In genomic region chr3:42013652-42014442, GRCh38 we compare ENCODE assay signal across 8 cellular contexts. TPM values are rescaled to one million over a fixed set of nuclear protein-coding genes. Genes with fewer than 3 reads are reported as not detected.
DNase-seq lines count a peak whose midpoint lies in the region; ATAC-seq and TF ChIP-seq lines count a peak whose summit lies in the region.

No MANE protein-coding gene starts in this region.

- H3K9me3 ChIP-seq in mucosa of stomach (ENCODE audit: control insufficient read depth, low read length): no peaks in the 10 kb centered on the region
- H3K9me3 ChIP-seq in thyroid gland: no peaks in the 10 kb centered on the region

- H3K27ac Mint-ChIP-seq in activated CD4-positive, alpha-beta T cell treated with anti-CD3 and anti-CD28 coated beads, Interleukin-2, amount 10 ng/mL, durations not matched to agents 24 days and 14 days: peak overlapping the region; percentile 93
- H3K27ac Mint-ChIP-seq in effector memory CD8-positive, alpha-beta T cell: peak overlapping the region; percentile 97 to 98

- TF ChIP-seq CTCF in thyroid gland (IDR thresholded peaks at IDR 0.05): peak in 2 of 6 experiments; percentile 7 to 15

- TF ChIP-seq POLR2A in thyroid gland (IDR thresholded peaks at IDR 0.05): peak; percentile 5 to 72

- peaks cover 10% of the 10 kb centered on the region for H3K36me3 Mint-ChIP-seq in activated CD4-positive, alpha-beta T cell treated with anti-CD3 and anti-CD28 coated beads, Interleukin-2, amount 10 ng/mL, durations not matched to agents 24 days and 14 days (ENCODE audit: low read depth)
- peaks cover 6% of the 10 kb centered on the region for H3K36me3 Mint-ChIP-seq in effector memory CD8-positive, alpha-beta T cell (ENCODE audit: insufficient read depth)

- peak overlapping the region; percentile 88 for H3K9ac ChIP-seq in mucosa of stomach (ENCODE audit: low read length)

- H3K9me3 Mint-ChIP-seq in activated CD4-positive, alpha-beta T cell treated with anti-CD3 and anti-CD28 coated beads, Interleukin-2, amount 10 ng/mL, durations not matched to agents 24 days and 14 days: no peaks in the 10 kb centered on the region
- no peaks in the 10 kb centered on the region for H3K9me3 Mint-ChIP-seq in effector memory CD8-positive, alpha-beta T cell

- 0% methylated on average over 11 to 13 of the region's 110 CpGs for WGBS in thyroid gland, 2 donors

- H3K27me3 ChIP-seq in mucosa of stomach (ENCODE audit: control insufficient read depth, insufficient read depth, low read length) (no peaks in the 10 kb centered on the region), thyroid gland (no peaks in the 10 kb centered on the region)

- peak; percentile 35 for ATAC-seq in Right ventricle myocardium inferior
- peak; percentile 12 for ATAC-seq in HG03432 (IDR thresholded peaks at IDR 0.05; ENCODE audit: unreplicated experiment)
- ATAC-seq in effector memory CD8-positive, alpha-beta T cell (replicated peaks): peak; percentile 13

- no peaks in the 10 kb centered on the region for H3K36me3 ChIP-seq in mucosa of stomach (ENCODE audit: control insufficient read depth, insufficient read depth, low read length)
- H3K36me3 ChIP-seq in thyroid gland: no peaks in the 10 kb centered on the region

- H3K4me3 ChIP-seq in mucosa of stomach (ENCODE audit: low read length) (peak overlapping the region; percentile 76), thyroid gland (replicated peaks in 1 of 3) (peak overlapping the region; percentile 66 to 94 (median 66))

- no peaks in the 10 kb centered on the region for H3K27me3 Mint-ChIP-seq in activated CD4-positive, alpha-beta T cell treated with anti-CD3 and anti-CD28 coated beads, Interleukin-2, amount 10 ng/mL, durations not matched to agents 24 days and 14 days
- H3K27me3 Mint-ChIP-seq in effector memory CD8-positive, alpha-beta T cell: no peaks in the 10 kb centered on the region

- H3K27ac ChIP-seq in thyroid gland: peak overlapping the region; percentile 90 to 98 (median 95)

- intact Hi-C loops in Right ventricle myocardium inferior (cut with DNase I): loop anchor here (1.0 to 10.0 kb wide), 4 partner anchors 23 to 171 kb away; partner anchors contain the start of gene ULK4
- intact Hi-C loops in cardiac septum (cut with DNase I): loop anchor here (1.0 to 5.0 kb wide), 5 partner anchors 47 to 178 kb away; partner anchors contain the start of gene ULK4
- intact Hi-C loops in activated CD4-positive, alpha-beta T cell treated with anti-CD3 and anti-CD28 coated beads, Interleukin-2, amount 10 ng/mL, durations not matched to agents 24 days and 14 days (cut with micrococcal nuclease): loop anchor here (1.0 to 10.0 kb wide), 5 partner anchors 52 to 119 kb away; partner anchors contain the start of gene ULK4
- intact Hi-C loops in thyroid gland (cut with DNase I): loop anchor here (10.0 kb wide), 1 partner anchor 49 kb away; the partner anchor contains the start of gene ULK4

- peaks cover 41% of the 10 kb centered on the region for H3K4me1 Mint-ChIP-seq in activated CD4-positive, alpha-beta T cell treated with anti-CD3 and anti-CD28 coated beads, Interleukin-2, amount 10 ng/mL, durations not matched to agents 24 days and 14 days
- H3K4me1 Mint-ChIP-seq in effector memory CD8-positive, alpha-beta T cell (ENCODE audit: low read depth in 2 of 2): peaks cover 31 to 35% of the 10 kb centered on the region in 2 donors

- H3K4me3 Mint-ChIP-seq in activated CD4-positive, alpha-beta T cell treated with anti-CD3 and anti-CD28 coated beads, Interleukin-2, amount 10 ng/mL, durations not matched to agents 24 days and 14 days: peak overlapping the region; percentile 95
- peak overlapping the region; percentile 87 to 95 for H3K4me3 Mint-ChIP-seq in effector memory CD8-positive, alpha-beta T cell

- H3K4me1 ChIP-seq in mucosa of stomach (ENCODE audit: control insufficient read depth, insufficient read depth, low read length): peaks cover 32% of the 10 kb centered on the region
- peaks cover 20 to 31% of the 10 kb centered on the region in 2 donors for H3K4me1 ChIP-seq in thyroid gland

- DNase-seq in Right ventricle myocardium inferior (ENCODE audit: missing footprints) (peak; percentile 85), cardiac septum (ENCODE audit: low spot score) (no peak), thyroid gland (peak; percentile 65 to 68), NCI-H1048 (lab: John Stamatoyannopoulos, UW) (no peak)
- DNase-seq in activated CD4-positive, alpha-beta T cell treated with anti-CD3 and anti-CD28 coated beads, Interleukin-2, amount 10 ng/mL, durations not matched to agents 24 days and 14 days: peak; percentile 82
- peak; percentile 9 to 30 (median 24) for DNase-seq in effector memory CD8-positive, alpha-beta T cell

RNA-seq across cellular contexts. Expression of gene ULK4, which starts 51.9 kb away (rescaled TPM):
- total RNA-seq in Right ventricle myocardium inferior (4.6 TPM), cardiac septum (5.1 TPM), thyroid gland (10 to 100 TPM; 18.7 to 58.2 (median 43.3) TPM)
- 6.3 and 10.2 TPM in 2 replicates for total RNA-seq in activated CD4-positive, alpha-beta T cell treated with anti-CD3 and anti-CD28 coated beads, Interleukin-2, amount 10 ng/mL, durations not matched to agents 24 days and 14 days

Comparison
In these comparisons a context has a peak if more than half of its experiments do, and no peak if none do; other contexts are left out.
1. DNase-seq: peak in Right ventricle myocardium inferior (single experiment), activated CD4-positive, alpha-beta T cell treated with anti-CD3 and anti-CD28 coated beads, Interleukin-2, amount 10 ng/mL, durations not matched to agents 24 days and 14 days (single experiment), effector memory CD8-positive, alpha-beta T cell (3 of 3) and thyroid gland (2 of 2); none in cardiac septum (single experiment) and NCI-H1048 (single experiment).
2. Peak in every context shown above with its lines, with median percentiles within 50 percentile points of each other: ATAC-seq.